ENCODE assay signal across 19 cellular contexts in the genomic region with DNA sequence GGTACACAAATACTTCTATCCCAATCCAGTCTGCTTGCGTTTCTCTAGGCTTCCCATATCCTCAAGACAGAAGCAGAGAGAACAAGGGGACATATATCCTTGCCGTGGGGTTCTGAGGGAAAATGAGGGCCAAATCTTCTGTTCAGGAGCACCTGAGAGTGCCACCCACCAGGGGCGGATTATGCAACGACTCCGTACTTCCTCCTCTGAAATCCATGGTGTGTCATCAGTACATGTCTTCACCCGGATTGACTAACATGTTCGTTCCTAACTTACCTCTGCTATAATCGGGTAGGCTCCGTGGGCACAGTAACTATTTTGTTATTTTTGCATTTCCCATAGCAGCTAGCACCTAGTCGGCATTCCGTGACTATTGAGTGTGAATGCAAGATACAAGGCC. TPM values are rescaled to one million over a fixed set of nuclear protein-coding genes. Genes with fewer than 3 reads are reported as not detected.
DNase-seq lines count a peak whose midpoint lies in the region; ATAC-seq and TF ChIP-seq lines count a peak whose summit lies in the region.
"Had no signal": no experiment of that assay in that cellular context is flagged by ENCODE, and none has a peak within 500 bp of the region (broad histone marks: within the 10 kb centered on the region; RNA-seq: fewer than 3 reads in every experiment).

No MANE protein-coding gene starts in this region.

- CTCF ChIA-PET in activated CD8-positive, alpha-beta memory T cell treated with anti-CD3 and anti-CD28 coated beads, Interleukin-2, amount 10 ng/mL, durations not matched to agents 7 days and 5 days (lab: Charles Lee), result interaction anchor here (1.0 kb wide), 1 partner anchor 11 kb away, joined by 3 read pairs; no protein-coding TSS in a partner anchor
- CTCF ChIA-PET in RWPE1 (lab: Yijun Ruan, JAX), result no interaction called here
- CTCF ChIA-PET in activated CD4-positive, alpha-beta memory T cell treated with anti-CD3 and anti-CD28 coated beads for 36 hours (lab: Charles Lee), result no interaction called here

- TF ChIP-seq CTCF in RWPE1 (conservative IDR thresholded peaks at IDR 0.05; ENCODE audit: low read depth) (no peak), epithelial cell of esophagus (IDR thresholded peaks at IDR 0.05; ENCODE audit: insufficient read depth, low read depth, low read length, missing control alignments) (no peak), upper lobe of right lung (IDR thresholded peaks at IDR 0.05) (no peak)

- no peak for ATAC-seq in activated CD8-positive, alpha-beta memory T cell treated with anti-CD3 and anti-CD28 coated beads, Interleukin-2, amount 10 ng/mL, durations not matched to agents 7 days and 5 days
- ATAC-seq in upper lobe of right lung (peak; percentile 74), HG02798 (IDR thresholded peaks at IDR 0.05; ENCODE audit: poor library complexity, unreplicated experiment) (no peak)
- no peak for ATAC-seq in natural killer cell treated with Interleukin-12 subunit alpha and Interleukin-12 subunit beta and Interleukin-15 and Interleukin-18, amount 100 ng/mL, for 72 hours
- ATAC-seq: SK-N-SH treated with all-trans-retinoic acid at 6 μM for 48 hours had no signal

- H3K9me3 Mint-ChIP-seq in activated CD8-positive, alpha-beta memory T cell treated with anti-CD3 and anti-CD28 coated beads, Interleukin-2, amount 10 ng/mL, durations not matched to agents 7 days and 5 days (ENCODE audit: low read depth), result no peaks in the 10 kb centered on the region
- H3K9me3 Mint-ChIP-seq in activated CD4-positive, alpha-beta memory T cell treated with anti-CD3 and anti-CD28 coated beads for 36 hours, result no peaks in the 10 kb centered on the region
- H3K9me3 Mint-ChIP-seq in natural killer cell treated with Interleukin-12 subunit alpha and Interleukin-12 subunit beta and Interleukin-15 and Interleukin-18, amount 100 ng/mL, for 72 hours, result no peaks in the 10 kb centered on the region

- intact Hi-C loops in upper lobe of right lung (cut with DNase I), result no loop called here
- intact Hi-C loops in activated CD4-positive, alpha-beta memory T cell treated with anti-CD3 and anti-CD28 coated beads for 36 hours (cut with micrococcal nuclease), result no loop called here

- no peaks in the 10 kb centered on the region for H3K36me3 ChIP-seq in upper lobe of right lung
- H3K36me3 ChIP-seq: BLaER1 had no signal

- no peaks in the 10 kb centered on the region for H3K9me3 ChIP-seq in upper lobe of right lung

- POLR2A ChIA-PET in RWPE1 (lab: Yijun Ruan, JAX; ENCODE audit: low non-redundant PET), result no interaction called here
- POLR2A ChIA-PET in activated CD4-positive, alpha-beta memory T cell treated with anti-CD3 and anti-CD28 coated beads for 36 hours (lab: Charles Lee), result no interaction called here

- no peaks in the 10 kb centered on the region for H3K36me3 Mint-ChIP-seq in activated CD8-positive, alpha-beta memory T cell treated with anti-CD3 and anti-CD28 coated beads, Interleukin-2, amount 10 ng/mL, durations not matched to agents 7 days and 5 days
- no peaks in the 10 kb centered on the region for H3K36me3 Mint-ChIP-seq in activated CD4-positive, alpha-beta memory T cell treated with anti-CD3 and anti-CD28 coated beads for 36 hours
- no peaks in the 10 kb centered on the region for H3K36me3 Mint-ChIP-seq in natural killer cell treated with Interleukin-12 subunit alpha and Interleukin-12 subunit beta and Interleukin-15 and Interleukin-18, amount 100 ng/mL, for 72 hours

- peaks cover 7% of the 10 kb centered on the region for H3K4me1 Mint-ChIP-seq in activated CD8-positive, alpha-beta memory T cell treated with anti-CD3 and anti-CD28 coated beads, Interleukin-2, amount 10 ng/mL, durations not matched to agents 7 days and 5 days
- H3K4me1 Mint-ChIP-seq in activated CD4-positive, alpha-beta memory T cell treated with anti-CD3 and anti-CD28 coated beads for 36 hours (ENCODE audit: low read depth), result no peaks in the 10 kb centered on the region
- H3K4me1 Mint-ChIP-seq in natural killer cell treated with Interleukin-12 subunit alpha and Interleukin-12 subunit beta and Interleukin-15 and Interleukin-18, amount 100 ng/mL, for 72 hours (ENCODE audit: low read depth in 2 of 2), result no peaks in the 10 kb centered on the region

- H3K27me3 ChIP-seq in upper lobe of right lung, result no peaks in the 10 kb centered on the region
- H3K27me3 ChIP-seq: BLaER1 had no signal

- H3K4me3 Mint-ChIP-seq in activated CD8-positive, alpha-beta memory T cell treated with anti-CD3 and anti-CD28 coated beads, Interleukin-2, amount 10 ng/mL, durations not matched to agents 7 days and 5 days, result no peak overlapping the region
- no peak overlapping the region for H3K4me3 Mint-ChIP-seq in activated CD4-positive, alpha-beta memory T cell treated with anti-CD3 and anti-CD28 coated beads for 36 hours
- H3K4me3 Mint-ChIP-seq in natural killer cell treated with Interleukin-12 subunit alpha and Interleukin-12 subunit beta and Interleukin-15 and Interleukin-18, amount 100 ng/mL, for 72 hours, result no peak overlapping the region

- DNase-seq in activated CD8-positive, alpha-beta memory T cell treated with anti-CD3 and anti-CD28 coated beads, Interleukin-2, amount 50 U/mL, for 48 hours, result peak; percentile 40
- no peak for DNase-seq in activated CD8-positive, alpha-beta memory T cell treated with anti-CD3 and anti-CD28 coated beads, Interleukin-2, amount 10 ng/mL, durations not matched to agents 7 days and 5 days
- DNase-seq in RWPE1 (ENCODE audit: low spot score), result peak; percentile 51
- DNase-seq in epithelial cell of esophagus (ENCODE audit: low read depth), result peak; percentile 88
- no peak for DNase-seq in upper lobe of right lung
- no peak for DNase-seq in activated CD4-positive, alpha-beta memory T cell treated with anti-CD3 and anti-CD28 coated beads for 36 hours
- no peak for DNase-seq in natural killer cell treated with Interleukin-12 subunit alpha and Interleukin-12 subunit beta and Interleukin-15 and Interleukin-18, amount 100 ng/mL, for 72 hours (ENCODE audit: low spot score)
- DNase-seq: COR-L47, DMS153, KBM-7, NCI-H187 treated with DMSO at 0.1 percent for 48 hours, NCI-H2171, NCI-H510A, OCI-M1 had no signal

- no peak overlapping the region for H3K27ac ChIP-seq in RWPE1
- H3K27ac ChIP-seq in upper lobe of right lung, result no peak overlapping the region
- H3K27ac ChIP-seq: 22Rv1, BLaER1 had no signal

- H3K4me3 ChIP-seq in epithelial cell of esophagus (ENCODE audit: low read length) (no peak overlapping the region), upper lobe of right lung (no peak overlapping the region)
- H3K4me3 ChIP-seq: BLaER1 had no signal

- peaks cover 6% of the 10 kb centered on the region for H3K27me3 Mint-ChIP-seq in activated CD8-positive, alpha-beta memory T cell treated with anti-CD3 and anti-CD28 coated beads, Interleukin-2, amount 10 ng/mL, durations not matched to agents 7 days and 5 days
- peaks cover 1% of the 10 kb centered on the region for H3K27me3 Mint-ChIP-seq in activated CD4-positive, alpha-beta memory T cell treated with anti-CD3 and anti-CD28 coated beads for 36 hours
- peaks cover 10 to 17% of the 10 kb centered on the region in 2 donors for H3K27me3 Mint-ChIP-seq in natural killer cell treated with Interleukin-12 subunit alpha and Interleukin-12 subunit beta and Interleukin-15 and Interleukin-18, amount 100 ng/mL, for 72 hours

- H3K4me1 ChIP-seq in upper lobe of right lung, result no peaks in the 10 kb centered on the region
- H3K4me1 ChIP-seq: BLaER1 had no signal

- no peak overlapping the region for H3K27ac Mint-ChIP-seq in activated CD8-positive, alpha-beta memory T cell treated with anti-CD3 and anti-CD28 coated beads, Interleukin-2, amount 10 ng/mL, durations not matched to agents 7 days and 5 days
- no peak overlapping the region for H3K27ac Mint-ChIP-seq in activated CD4-positive, alpha-beta memory T cell treated with anti-CD3 and anti-CD28 coated beads for 36 hours
- H3K27ac Mint-ChIP-seq in natural killer cell treated with Interleukin-12 subunit alpha and Interleukin-12 subunit beta and Interleukin-15 and Interleukin-18, amount 100 ng/mL, for 72 hours, result no peak overlapping the region

RNA-seq across cellular contexts. Expression of gene ZNF200, which starts 7.8 kb away (rescaled TPM):
- total RNA-seq in activated CD8-positive, alpha-beta memory T cell treated with anti-CD3 and anti-CD28 coated beads, Interleukin-2, amount 10 ng/mL, durations not matched to agents 7 days and 5 days, result 10 to 100 TPM; 12.3 to 12.9 TPM
- 7.4 TPM for total RNA-seq in upper lobe of right lung
- total RNA-seq in activated CD4-positive, alpha-beta memory T cell treated with anti-CD3 and anti-CD28 coated beads for 36 hours, result 10 to 100 TPM; 10.6 to 11.5 TPM
- total RNA-seq in natural killer cell treated with Interleukin-12 subunit alpha and Interleukin-12 subunit beta and Interleukin-15 and Interleukin-18, amount 100 ng/mL, for 72 hours, result 10 to 100 TPM; 16.6 to 18.9 TPM

RNA-seq across cellular contexts. Expression of gene MEFV, which starts 13.7 kb away (rescaled TPM):
- total RNA-seq in activated CD8-positive, alpha-beta memory T cell treated with anti-CD3 and anti-CD28 coated beads, Interleukin-2, amount 10 ng/mL, durations not matched to agents 7 days and 5 days, result under 1 TPM; 0.07 to 0.09 TPM
- 8.3 TPM for total RNA-seq in upper lobe of right lung
- total RNA-seq in activated CD4-positive, alpha-beta memory T cell treated with anti-CD3 and anti-CD28 coated beads for 36 hours, result under 1 TPM; 0.07 to 0.17 TPM
- total RNA-seq in natural killer cell treated with Interleukin-12 subunit alpha and Interleukin-12 subunit beta and Interleukin-15 and Interleukin-18, amount 100 ng/mL, for 72 hours, result under 1 TPM; 0.26 to 0.31 TPM
- total RNA-seq: HT1080 had no signal

RNA-seq across cellular contexts. Expression of gene ZNF263, which starts 40.6 kb away (rescaled TPM):
- total RNA-seq in activated CD8-positive, alpha-beta memory T cell treated with anti-CD3 and anti-CD28 coated beads, Interleukin-2, amount 10 ng/mL, durations not matched to agents 7 days and 5 days, result 10 to 100 TPM; 21.5 to 25.6 TPM
- 27.6 TPM for total RNA-seq in upper lobe of right lung
- 10 to 100 TPM; 13.2 to 13.5 TPM for total RNA-seq in activated CD4-positive, alpha-beta memory T cell treated with anti-CD3 and anti-CD28 coated beads for 36 hours
- 10 to 100 TPM; 23.2 to 24.5 TPM for total RNA-seq in natural killer cell treated with Interleukin-12 subunit alpha and Interleukin-12 subunit beta and Interleukin-15 and Interleukin-18, amount 100 ng/mL, for 72 hours

RNA-seq across cellular contexts. Expression of gene OR1F1, which starts 54.7 kb away (rescaled TPM):
- not detected for total RNA-seq in activated CD8-positive, alpha-beta memory T cell treated with anti-CD3 and anti-CD28 coated beads, Interleukin-2, amount 10 ng/mL, durations not matched to agents 7 days and 5 days
- not detected for total RNA-seq in upper lobe of right lung
- not detected for total RNA-seq in activated CD4-positive, alpha-beta memory T cell treated with anti-CD3 and anti-CD28 coated beads for 36 hours
- total RNA-seq in natural killer cell treated with Interleukin-12 subunit alpha and Interleukin-12 subunit beta and Interleukin-15 and Interleukin-18, amount 100 ng/mL, for 72 hours, result not detected
- total RNA-seq: HT1080 had no signal

Comparison
In these comparisons a context has a peak if more than half of its experiments do, and no peak if none do; other contexts are left out.
1. DNase-seq: peak in activated CD8-positive, alpha-beta memory T cell treated with anti-CD3 and anti-CD28 coated beads, Interleukin-2, amount 50 U/mL, for 48 hours (single experiment), RWPE1 (single experiment) and epithelial cell of esophagus (single experiment); none in activated CD8-positive, alpha-beta memory T cell treated with anti-CD3 and anti-CD28 coated beads, Interleukin-2, amount 10 ng/mL, durations not matched to agents 7 days and 5 days (single experiment), upper lobe of right lung (single experiment), activated CD4-positive, alpha-beta memory T cell treated with anti-CD3 and anti-CD28 coated beads for 36 hours (single experiment) and natural killer cell treated with Interleukin-12 subunit alpha and Interleukin-12 subunit beta and Interleukin-15 and Interleukin-18, amount 100 ng/mL, for 72 hours (single experiment).